ENCODE assay signal across 1 cellular context in genomic region chr9:128191406-128192046, GRCh38.
TF ChIP-seq lines count a peak whose summit lies in the region.

Gene CIZ1 (minus strand): TSS chr9:128191572. CDS start chr9:128190857, 715 bp downstream.

TF ChIP-seq in HepG2, 621 proteins besides CTCF, POLR2A, EP300 and RAD21 (continued from another document and continues in another):
- TF ChIP-seq REST (IDR thresholded peaks at IDR 0.05; ENCODE audit: borderline replicate concordance in 1 of 2, low read depth in 1 of 2, low read length in 2 of 2) = no peak; a peak in 1 of 4 replicates
- TF ChIP-seq MEIS1 (CRISPR knock-in tag; IDR thresholded peaks at IDR 0.05; ENCODE audit: borderline replicate concordance) = no peak
- no peak; the same call in 1 of the 2 replicates for TF ChIP-seq ZNF598 (CRISPR knock-in tag; IDR thresholded peaks at IDR 0.05; ENCODE audit: borderline replicate concordance)
- peak; percentile 56; the same call in 1 of the 2 replicates for TF ChIP-seq ZNF616 (CRISPR knock-in tag; IDR thresholded peaks at IDR 0.05; ENCODE audit: low read depth)
- TF ChIP-seq FOXP1 (IDR thresholded peaks at IDR 0.05) = no peak
- no peak for TF ChIP-seq FOXP1 (CRISPR knock-in tag; IDR thresholded peaks at IDR 0.05)
- no peak for TF ChIP-seq ARNT (IDR thresholded peaks at IDR 0.05)
- TF ChIP-seq ZMAT5 (CRISPR knock-in tag; IDR thresholded peaks at IDR 0.05; ENCODE audit: borderline replicate concordance, low read depth) = no peak
- no peak for TF ChIP-seq ZNF430 (CRISPR knock-in tag; IDR thresholded peaks at IDR 0.05)
- no peak for TF ChIP-seq TRIM24 (CRISPR knock-in tag; IDR thresholded peaks at IDR 0.05)
- peak; percentile 55 for TF ChIP-seq YEATS2 (CRISPR knock-in tag; IDR thresholded peaks at IDR 0.05; ENCODE audit: borderline replicate concordance)
- TF ChIP-seq PBX3 (CRISPR knock-in tag; IDR thresholded peaks at IDR 0.05; ENCODE audit: borderline replicate concordance) = no peak
- TF ChIP-seq ZSCAN20 (CRISPR knock-in tag; IDR thresholded peaks at IDR 0.05; ENCODE audit: borderline replicate concordance) = peak; percentile 60; the same call in 1 of the 2 replicates
- peak; percentile 73 for TF ChIP-seq GABPA (IDR thresholded peaks at IDR 0.05; ENCODE audit: low read depth, low read length)
- TF ChIP-seq GABPA (CRISPR knock-in tag; IDR thresholded peaks at IDR 0.05; ENCODE audit: low read depth) = peak; percentile 85
- TF ChIP-seq ELF3 (CRISPR knock-in tag; IDR thresholded peaks at IDR 0.05) = peak; percentile 34
- no peak; the same call in 1 of the 2 replicates for TF ChIP-seq THRA (CRISPR knock-in tag; IDR thresholded peaks at IDR 0.05; ENCODE audit: borderline replicate concordance)
- TF ChIP-seq ZNF260 (CRISPR knock-in tag; IDR thresholded peaks at IDR 0.05; ENCODE audit: borderline replicate concordance, low read depth) = no peak
- TF ChIP-seq AKAP8 (CRISPR knock-in tag; IDR thresholded peaks at IDR 0.05) = peak; percentile 66; the same call in 1 of the 2 replicates
- TF ChIP-seq AGO2 (optimal IDR thresholded peaks at IDR 0.05; ENCODE audit: low read depth, low read length) = peak; percentile 63
- TF ChIP-seq FOXJ3 (CRISPR knock-in tag; IDR thresholded peaks at IDR 0.05; ENCODE audit: borderline replicate concordance) = 0 out of 2 replicates have a peak, but pooled peaks have one; percentile 15
- TF ChIP-seq LRRFIP1 (CRISPR knock-in tag; conservative IDR thresholded peaks at IDR 0.05) = no peak
- peak; percentile 23; the same call in 1 of the 2 replicates for TF ChIP-seq ZNF782 (CRISPR knock-in tag; IDR thresholded peaks at IDR 0.05; ENCODE audit: borderline replicate concordance)
- TF ChIP-seq NR1H2 (CRISPR knock-in tag; IDR thresholded peaks at IDR 0.05; ENCODE audit: borderline replicate concordance, low read depth) = no peak
- TF ChIP-seq NFIB (CRISPR knock-in tag; IDR thresholded peaks at IDR 0.05; ENCODE audit: borderline replicate concordance) = no peak
- TF ChIP-seq RARA (CRISPR knock-in tag; IDR thresholded peaks at IDR 0.05) = peak; percentile 6; the same call in 1 of the 2 replicates
- TF ChIP-seq IKZF5 (CRISPR knock-in tag; IDR thresholded peaks at IDR 0.05) = peak; percentile 58; the same call in 1 of the 2 replicates
- TF ChIP-seq ZC3H4 (CRISPR knock-in tag; IDR thresholded peaks at IDR 0.05; ENCODE audit: borderline replicate concordance) = no peak
- TF ChIP-seq ONECUT2 (CRISPR knock-in tag; IDR thresholded peaks at IDR 0.05) = no peak
- no peak for TF ChIP-seq TBX3 (IDR thresholded peaks at IDR 0.05; ENCODE audit: borderline replicate concordance)
- peak; percentile 91; the same call in 1 of the 2 replicates for TF ChIP-seq KDM5A (IDR thresholded peaks at IDR 0.05; ENCODE audit: borderline replicate concordance, low read length)
- TF ChIP-seq ZNF747 (CRISPR knock-in tag; IDR thresholded peaks at IDR 0.05; ENCODE audit: borderline replicate concordance) = peak; percentile 30; the same call in 1 of the 2 replicates
- TF ChIP-seq ASH2L (IDR thresholded peaks at IDR 0.05; ENCODE audit: insufficient read length, low read depth, low read length) = peak; percentile 57
- TF ChIP-seq CENPT (CRISPR knock-in tag; IDR thresholded peaks at IDR 0.05; ENCODE audit: low read depth) = no peak
- TF ChIP-seq PHB2 (IDR thresholded peaks at IDR 0.05; ENCODE audit: partially characterized antibody) = no peak
- TF ChIP-seq TBP (CRISPR knock-in tag; IDR thresholded peaks at IDR 0.05) = 0 out of 2 replicates have a peak, but pooled peaks have one; percentile 68
- no peak for TF ChIP-seq KLF15 (CRISPR knock-in tag; IDR thresholded peaks at IDR 0.05; ENCODE audit: borderline replicate concordance)
- no peak for TF ChIP-seq CERS6 (CRISPR knock-in tag; IDR thresholded peaks at IDR 0.05)
- no peak for TF ChIP-seq PAWR (CRISPR knock-in tag; IDR thresholded peaks at IDR 0.05; ENCODE audit: borderline replicate concordance)
- TF ChIP-seq ZNF790 (CRISPR knock-in tag; IDR thresholded peaks at IDR 0.05; ENCODE audit: borderline replicate concordance) = no peak
- TF ChIP-seq PRPF4 (IDR thresholded peaks at IDR 0.05; ENCODE audit: low read depth, low read length, poor library complexity, severe bottlenecking) = no peak
- TF ChIP-seq MAFG (CRISPR knock-in tag; IDR thresholded peaks at IDR 0.05) = no peak
- no peak for TF ChIP-seq NFATC3 (CRISPR knock-in tag; IDR thresholded peaks at IDR 0.05)
- no peak for TF ChIP-seq ZNF362 (CRISPR knock-in tag; IDR thresholded peaks at IDR 0.05; ENCODE audit: borderline replicate concordance)
- TF ChIP-seq ZNF230 (CRISPR knock-in tag; IDR thresholded peaks at IDR 0.05) = no peak
- peak; percentile 47; the same call in 1 of the 2 replicates for TF ChIP-seq SALL1 (CRISPR knock-in tag; IDR thresholded peaks at IDR 0.05)
- TF ChIP-seq ZSCAN9 (CRISPR knock-in tag; IDR thresholded peaks at IDR 0.05; ENCODE audit: borderline replicate concordance) = no peak; the same call in 1 of the 2 replicates
- no peak; the same call in 1 of the 2 replicates for TF ChIP-seq ZBTB8A (CRISPR knock-in tag; IDR thresholded peaks at IDR 0.05; ENCODE audit: borderline replicate concordance, low read depth)
- TF ChIP-seq KLF6 (CRISPR knock-in tag; IDR thresholded peaks at IDR 0.05) = no peak
- no peak for TF ChIP-seq MATR3 (CRISPR knock-in tag; IDR thresholded peaks at IDR 0.05)
- no peak for TF ChIP-seq EZH2 (conservative IDR thresholded peaks at IDR 0.05; ENCODE audit: low read depth, low read length)
- TF ChIP-seq ZNF24 (IDR thresholded peaks at IDR 0.05) = no peak
- no peak for TF ChIP-seq ATF1 (CRISPR knock-in tag; IDR thresholded peaks at IDR 0.05)
- TF ChIP-seq MTA1 (CRISPR knock-in tag; IDR thresholded peaks at IDR 0.05; ENCODE audit: borderline replicate concordance) = peak; percentile 68; the same call in 1 of the 2 replicates
- peak; percentile 78 for TF ChIP-seq GATAD1 (CRISPR knock-in tag; IDR thresholded peaks at IDR 0.05)
- TF ChIP-seq BHLHE40 (IDR thresholded peaks at IDR 0.05; ENCODE audit: low read length) = peak; percentile 60; the same call in 1 of the 2 replicates
- peak; percentile 64; the same call in 1 of the 2 replicates for TF ChIP-seq ZNF788 (CRISPR knock-in tag; IDR thresholded peaks at IDR 0.05; ENCODE audit: borderline replicate concordance)
- TF ChIP-seq IKZF1 (IDR thresholded peaks at IDR 0.05) = no peak
- TF ChIP-seq ZSCAN25 (CRISPR knock-in tag; IDR thresholded peaks at IDR 0.05) = 0 out of 2 replicates have a peak, but pooled peaks have one; percentile 22
- no peak for TF ChIP-seq CEBPB (IDR thresholded peaks at IDR 0.05; ENCODE audit: borderline replicate concordance, low read depth, low read length)
- peak; percentile 95; the same call in 1 of the 2 replicates for TF ChIP-seq SRY (CRISPR knock-in tag; IDR thresholded peaks at IDR 0.05)
- no peak for TF ChIP-seq ZNF674 (CRISPR knock-in tag; IDR thresholded peaks at IDR 0.05; ENCODE audit: low read depth)
- 0 out of 2 replicates have a peak, but pooled peaks have one; percentile 40 for TF ChIP-seq ZNF350 (CRISPR knock-in tag; IDR thresholded peaks at IDR 0.05; ENCODE audit: borderline replicate concordance, low read depth)
- no peak for TF ChIP-seq ZNF337 (CRISPR knock-in tag; IDR thresholded peaks at IDR 0.05; ENCODE audit: borderline replicate concordance, low read depth)
- TF ChIP-seq MEF2D (CRISPR knock-in tag; IDR thresholded peaks at IDR 0.05) = no peak
